Comparison of ENCODE assay signal across 8 cellular contexts in genomic region chr14:88005978-88006851, GRCh38.
DNase-seq lines count a peak whose midpoint lies in the region; ATAC-seq and FAIRE-seq lines count a peak whose summit lies in the region.

No MANE protein-coding gene starts in this region.

- DNase-seq in GM19239 (ENCODE audit: insufficient read length, low spot score) (no peak), UCSD-AML1 (lab: John Stamatoyannopoulos, UW; ENCODE audit: unreplicated experiment) (peak; percentile 11), HK-2 (ENCODE audit: unreplicated experiment) (no peak), NCI-H146 (lab: John Stamatoyannopoulos, UW) (no peak), NCI-H187 (lab: John Stamatoyannopoulos, UW) (no peak)
- DNase-seq in effector CD8-positive, alpha-beta T cell (lab: John Stamatoyannopoulos, UW), result peak; percentile 42
- peak; percentile 54 to 56 for DNase-seq in stimulated activated CD8-positive, alpha-beta memory T cell treated with anti-CD3 and anti-CD28 coated beads, Interleukin-15, amount 100 ng/mL, for 48 hours (ENCODE audit: low read depth in 2 of 2)

- peak; percentile 97 for FAIRE-seq in GM19239 (lab: Jason Lieb, UNC)

- peak; percentile 89 for ATAC-seq in HG03139 (IDR thresholded peaks at IDR 0.05; ENCODE audit: unreplicated experiment)

Comparison
In these comparisons a context has a peak if more than half of its experiments do, and no peak if none do; other contexts are left out.
1. DNase-seq: peak in UCSD-AML1 (single experiment), effector CD8-positive, alpha-beta T cell (single experiment) and stimulated activated CD8-positive, alpha-beta memory T cell treated with anti-CD3 and anti-CD28 coated beads, Interleukin-15, amount 100 ng/mL, for 48 hours (2 of 2); none in GM19239 (single experiment), HK-2 (single experiment), NCI-H146 (single experiment) and NCI-H187 (0 of 2).